In genomic region chr5:118479285-118479684, GRCh38 we compare ENCODE assay signal across 26 cellular contexts.
"Had no signal": no experiment of that assay in that cellular context is flagged by ENCODE, and none has a peak within 500 bp of the region (broad histone marks: within the 10 kb centered on the region; RNA-seq: fewer than 3 reads in every experiment).

No MANE protein-coding gene starts in this region.

- H3K4me1 ChIP-seq: adrenal gland, body of pancreas, colonic mucosa had no signal

- H3K4me3 ChIP-seq: adrenal gland, body of pancreas, colonic mucosa had no signal

- H3K27me3 ChIP-seq: adrenal gland, body of pancreas, colonic mucosa had no signal

- DNase-seq: activated CD4-positive, alpha-beta memory T cell treated with anti-CD3 and anti-CD28 coated beads for 36 hours; activated CD4-positive, alpha-beta T cell treated with anti-CD3 and anti-CD28 coated beads for 36 hours; activated CD4-positive, alpha-beta T cell treated with anti-CD3 and anti-CD28 coated beads, Interleukin-2, amount 10 ng/mL, durations not matched to agents 24 days and 14 days; activated CD4-positive, CD25-positive, alpha-beta regulatory T cell; activated CD4-positive, CD25-positive, alpha-beta regulatory T cell treated with anti-CD3 and anti-CD28 coated beads, Interleukin-2, amount 50 U/mL, for 72 hours; activated CD8-positive, alpha-beta memory T cell treated with anti-CD3 and anti-CD28 coated beads, Interleukin-2, amount 10 ng/mL, durations not matched to agents 7 days and 5 days; activated CD8-positive, alpha-beta memory T cell treated with anti-CD3 and anti-CD28 coated beads, Interleukin-2, amount 50 U/mL, for 4 hours; activated CD8-positive, alpha-beta T cell treated with anti-CD3 and anti-CD28 coated beads, Interleukin-2, amount 10 ng/mL, durations not matched to agents 7 days and 5 days; activated effector memory CD4-positive, alpha-beta T cell treated with anti-CD3 and anti-CD28 coated beads, Interleukin-2, amount 50 U/mL, for 16 hours; activated naive CD4-positive, alpha-beta T cell treated with anti-CD3 and anti-CD28 coated beads for 36 hours; activated naive CD8-positive, alpha-beta T cell treated with anti-CD3 and anti-CD28 coated beads for 36 hours; activated naive CD8-positive, alpha-beta T cell treated with anti-CD3 and anti-CD28 coated beads, Interleukin-2, amount 50 U/mL, for 24 hours; activated T-cell treated with anti-CD3 and anti-CD28 coated beads, Interleukin-2, amount 50 U/mL, for 1 hour; activated T-cell treated with anti-CD3 and anti-CD28 coated beads, Interleukin-2, amount 50 U/mL, for 48 hours; adrenal gland; amygdala; aorta; body of pancreas; central memory CD4-positive, alpha-beta T cell; cerebellar nuclear complex; colonic mucosa; effector CD8-positive, alpha-beta T cell; foreskin fibroblast; head of caudate nucleus; T-helper 2 cell had no signal

- ATAC-seq: activated CD4-positive, alpha-beta T cell treated with anti-CD3 and anti-CD28 coated beads for 36 hours; activated CD8-positive, alpha-beta memory T cell treated with anti-CD3 and anti-CD28 coated beads, Interleukin-2, amount 10 ng/mL, durations not matched to agents 7 days and 5 days; activated CD8-positive, alpha-beta T cell treated with anti-CD3 and anti-CD28 coated beads, Interleukin-2, amount 10 ng/mL, durations not matched to agents 7 days and 5 days; activated naive CD8-positive, alpha-beta T cell treated with anti-CD3 and anti-CD28 coated beads, Interleukin-2, amount 50 U/mL, for 24 hours; body of pancreas had no signal

- H3K36me3 ChIP-seq: adrenal gland, colonic mucosa had no signal

- H3K27ac ChIP-seq: adrenal gland, body of pancreas, colonic mucosa, epithelial cell of prostate had no signal

- H3K9me3 ChIP-seq: adrenal gland, body of pancreas, colonic mucosa had no signal
